Comparison of ENCODE assay signal across 8 cellular contexts in genomic region chr1:176205322-176205914, GRCh38. TPM values are rescaled to one million over a fixed set of nuclear protein-coding genes. Genes with fewer than 3 reads are reported as not detected.
DNase-seq lines count a peak whose midpoint lies in the region; ATAC-seq and TF ChIP-seq lines count a peak whose summit lies in the region.

No MANE protein-coding gene starts in this region.

- peak overlapping the region; percentile 17 for H3K27ac Mint-ChIP-seq in activated naive CD8-positive, alpha-beta T cell

- peaks cover 3% of the 10 kb centered on the region for H3K36me3 Mint-ChIP-seq in activated naive CD8-positive, alpha-beta T cell

- H3K4me3 Mint-ChIP-seq in activated naive CD8-positive, alpha-beta T cell, result peak overlapping the region; percentile 96

- no peak for TF ChIP-seq POLR2A in transverse colon (IDR thresholded peaks at IDR 0.05)

- H3K27ac ChIP-seq in transverse colon, result peak overlapping the region; percentile 97 to 99 (median 98)

- H3K36me3 ChIP-seq in transverse colon, result no peaks in the 10 kb centered on the region

- peaks cover 54% of the 10 kb centered on the region for H3K4me1 Mint-ChIP-seq in activated naive CD8-positive, alpha-beta T cell (ENCODE audit: low read depth)

- no peaks in the 10 kb centered on the region for H3K27me3 Mint-ChIP-seq in activated naive CD8-positive, alpha-beta T cell

- H3K27me3 ChIP-seq in transverse colon, result no peaks in the 10 kb centered on the region

- H3K4me3 ChIP-seq in transverse colon, result peak overlapping the region in 3 of 4 donors; percentile 74 to 95 (median 75)

- H3K9me3 Mint-ChIP-seq in activated naive CD8-positive, alpha-beta T cell (ENCODE audit: low read depth), result no peaks in the 10 kb centered on the region

- no peak for TF ChIP-seq EP300 in transverse colon (IDR thresholded peaks at IDR 0.05; ENCODE audit: low read depth)

- DNase-seq in AML-193 (lab: John Stamatoyannopoulos, UW) (peak; percentile 64 to 73), HPDE6-E6E7 (ENCODE audit: extremely low spot score) (peak; percentile 9), kidney glomerular epithelial cell (lab: John Stamatoyannopoulos, UW) (peak; percentile 25), transverse colon (no peak), D341Med (ENCODE audit: low spot score) (no peak), NCI-H524 (lab: John Stamatoyannopoulos, UW) (no peak)

- peaks cover 12 to 40% (median 32%) of the 10 kb centered on the region in 4 donors for H3K4me1 ChIP-seq in transverse colon

- intact Hi-C loops in transverse colon (cut with DNase I; ENCODE audit: low total_unique reads), result no loop called here

- no peak for TF ChIP-seq CTCF in transverse colon (IDR thresholded peaks at IDR 0.05)

- in situ Hi-C loops in transverse colon (cut with MboI; ENCODE audit: low pct_ligation_motif_present in 1 of 4, low pct_unique_long_range_greater_than_20kb in 1 of 4, low sequenced_read_pairs in 3 of 4), result no loop called here

- WGBS in transverse colon (ENCODE audit: low coverage in 1 of 2), 2 donors, result 16 to 19% methylated on average over 5 of the region's 5 CpGs

- no peaks in the 10 kb centered on the region for H3K9me3 ChIP-seq in transverse colon

- no peak for ATAC-seq in HG03139 (IDR thresholded peaks at IDR 0.05; ENCODE audit: unreplicated experiment)

RNA-seq across cellular contexts. Expression of gene COP1, which starts 1.7 kb away (rescaled TPM):
- total RNA-seq in transverse colon, result 100 to 1,000 TPM in 2 of 4 donors, 10 to 100 TPM in 2; 52.3 to 190 (median 109) TPM

Comparison
In these comparisons a context has a peak if more than half of its experiments do, and no peak if none do; other contexts are left out.
1. DNase-seq: peak in AML-193 (2 of 2), HPDE6-E6E7 (single experiment) and kidney glomerular epithelial cell (single experiment); none in transverse colon (single experiment), D341Med (single experiment) and NCI-H524 (0 of 2).